Comparison of ENCODE assay signal across 21 cellular contexts in genomic region chr5:132335402-132335801, GRCh38. TPM values are rescaled to one million over a fixed set of nuclear protein-coding genes. Genes with fewer than 3 reads are reported as not detected.
DNase-seq lines count a peak whose midpoint lies in the region; ATAC-seq, FAIRE-seq and TF ChIP-seq lines count a peak whose summit lies in the region.
"Had no signal": no experiment of that assay in that cellular context is flagged by ENCODE, and none has a peak within 500 bp of the region (broad histone marks: within the 10 kb centered on the region; RNA-seq: fewer than 3 reads in every experiment).

No MANE protein-coding gene starts in this region.

- FAIRE-seq in HepG2 (lab: Jason Lieb, UNC) (no peak), H54 (lab: Jason Lieb, UNC) (no peak)
- FAIRE-seq: A549, GM12878, H1, K562 had no signal

- in situ Hi-C loops in HepG2 (cut with HindIII; ENCODE audit: extremely low pct_ligation_motif_present, low pct_unique_long_range_greater_than_20kb): no loop called here

- TF ChIP-seq CTCF in PC-3 (conservative IDR thresholded peaks at IDR 0.05; ENCODE audit: low read depth, low read length) (no peak), HepG2 (CRISPR knock-in tag; IDR thresholded peaks at IDR 0.05) (no peak), nephron (IDR thresholded peaks at IDR 0.05; ENCODE audit: unreplicated experiment in 3 of 3) (no peak), BE2C (IDR thresholded peaks at IDR 0.05; ENCODE audit: low read depth, low read length) (no peak)

- H3K9ac ChIP-seq in PC-3 (ENCODE audit: low read length) (no peak overlapping the region), HepG2 (ENCODE audit: insufficient read depth, low read depth, low read length) (no peak overlapping the region)
- H3K9ac ChIP-seq: BLaER1 had no signal

- TF ChIP-seq POLR2A in HepG2 (IDR thresholded peaks at IDR 0.05; ENCODE audit: insufficient read depth in 1 of 2, low read depth in 2 of 2, low read length in 2 of 2): no peak
- TF ChIP-seq POLR2A in H54 (IDR thresholded peaks at IDR 0.05; ENCODE audit: low read depth, low read length): no peak

- CTCF ChIA-PET in PC-3 (lab: Charles Lee): no interaction called here
- CTCF ChIA-PET in HepG2 (lab: Yijun Ruan, JAX; ENCODE audit: low intra/inter-chr PET ratio, low total read pairs): no interaction called here

- H3K27me3 ChIP-seq in PC-3 (ENCODE audit: low read length) (no peaks in the 10 kb centered on the region), HepG2 (ENCODE audit: control insufficient read depth in 1 of 2, insufficient read depth in 2 of 2, low read length in 2 of 2) (no peaks in the 10 kb centered on the region), BE2C (no peaks in the 10 kb centered on the region)
- H3K27me3 ChIP-seq: BLaER1 had no signal

- H3K9me3 ChIP-seq in PC-3 (ENCODE audit: low read length) (no peaks in the 10 kb centered on the region), HepG2 (ENCODE audit: low read length) (no peaks in the 10 kb centered on the region), BE2C (no peaks in the 10 kb centered on the region)
- H3K9me3 ChIP-seq: A549, BLaER1, HAP-1 had no signal

- H3K27ac ChIP-seq in PC-3 (ENCODE audit: low read length) (peak overlapping the region; percentile 56), epithelial cell of prostate (peak overlapping the region; percentile 45), HepG2 (ENCODE audit: extremely low read length, insufficient read depth, low read length) (no peak overlapping the region)
- H3K27ac ChIP-seq: A549, BLaER1, HL-60 had no signal

- no TSS peak for BruUV-seq in PC-3 (replicated peaks; lab: Mats Ljungman, UMichigan)
- BruUV-seq in HepG2 (replicated peaks; lab: Mats Ljungman, UMichigan): no TSS peak

- no peak overlapping the region for H3K4me3 ChIP-seq in PC-3 (ENCODE audit: low read length)
- H3K4me3 ChIP-seq in HepG2 (replicated peaks in 1 of 3; ENCODE audit: insufficient read depth in 1 of 3, low read depth in 2 of 3, low read length in 3 of 3): no peak overlapping the region
- no peak overlapping the region for H3K4me3 ChIP-seq in BE2C (ENCODE audit: low read depth, low read length)
- H3K4me3 ChIP-seq: A549, BLaER1, GM12878, HAP-1, K562 had no signal

- peaks cover 11% of the 10 kb centered on the region for H3K4me1 ChIP-seq in PC-3 (ENCODE audit: insufficient read depth, low read length)
- H3K4me1 ChIP-seq in HepG2 (ENCODE audit: insufficient read depth, low read length): peaks cover 28% of the 10 kb centered on the region
- H3K4me1 ChIP-seq in BE2C: no peaks in the 10 kb centered on the region
- H3K4me1 ChIP-seq: HAP-1 had no signal

- DNase-seq in PC-3 (no peak), epithelial cell of prostate (ENCODE audit: low read depth, low spot score) (no peak), HepG2 (ENCODE audit: low spot score) (no peak), H54 (ENCODE audit: insufficient read length, low spot score) (no peak), pons (ENCODE audit: low spot score) (no peak), BE2C (no peak)
- DNase-seq: AML-193, DND-41, EL had no signal

- peaks cover 2% of the 10 kb centered on the region for H3K4me1 Mint-ChIP-seq in nephron
- H3K4me1 Mint-ChIP-seq: CD14-positive monocyte had no signal

- H3K9me3 Mint-ChIP-seq in nephron: no peaks in the 10 kb centered on the region
- H3K9me3 Mint-ChIP-seq: CD14-positive monocyte; CD4-positive, alpha-beta memory T cell had no signal

- H4K20me1 ChIP-seq in PC-3 (ENCODE audit: low read length) (no peaks in the 10 kb centered on the region), HepG2 (ENCODE audit: insufficient read depth, low read length) (no peaks in the 10 kb centered on the region)
- H4K20me1 ChIP-seq: BLaER1 had no signal

- no peak for ATAC-seq in PC-3
- no peak for ATAC-seq in HepG2
- no peak for ATAC-seq in GM18909 (IDR thresholded peaks at IDR 0.05; ENCODE audit: poor library complexity, unreplicated experiment)
- ATAC-seq: K562 had no signal

- H3K9me2 ChIP-seq in PC-3 (replicated peaks; ENCODE audit: low read length): no peaks in the 10 kb centered on the region

- no peak overlapping the region for H3K4me3 Mint-ChIP-seq in nephron
- H3K4me3 Mint-ChIP-seq: CD14-positive monocyte; CD4-positive, alpha-beta memory T cell had no signal

- POLR2A ChIA-PET in PC-3 (lab: Charles Lee; ENCODE audit: unreplicated experiment): no interaction called here
- POLR2A ChIA-PET in HepG2 (lab: Yijun Ruan, JAX): no interaction called here

- H3K79me2 ChIP-seq in PC-3 (ENCODE audit: low read length): no peaks in the 10 kb centered on the region
- H3K79me2 ChIP-seq in HepG2 (ENCODE audit: insufficient read depth, low read length): no peaks in the 10 kb centered on the region

- intact Hi-C loops in PC-3 (cut with micrococcal nuclease): no loop called here
- intact Hi-C loops in HepG2 (cut with micrococcal nuclease; ENCODE audit: unreplicated experiment): no loop called here

- TF ChIP-seq RAD21 in HepG2 (CRISPR knock-in tag; IDR thresholded peaks at IDR 0.05): no peak

- no peaks in the 10 kb centered on the region for H3F3A ChIP-seq in PC-3 (ENCODE audit: low read length, unreplicated experiment)

- H2AFZ ChIP-seq in PC-3 (ENCODE audit: low read length): no peak overlapping the region
- H2AFZ ChIP-seq in HepG2 (ENCODE audit: low read length): no peak overlapping the region

- H3K36me3 ChIP-seq in PC-3 (ENCODE audit: low read depth, low read length) (no peaks in the 10 kb centered on the region), HepG2 (replicated peaks in 1 of 2; ENCODE audit: control insufficient read depth in 1 of 2, insufficient read depth in 2 of 2, low read length in 2 of 2) (no peaks in the 10 kb centered on the region), BE2C (no peaks in the 10 kb centered on the region)
- H3K36me3 ChIP-seq: BLaER1, HAP-1 had no signal

- no peaks in the 10 kb centered on the region for H3K27me3 Mint-ChIP-seq in nephron (ENCODE audit: low read depth)
- H3K27me3 Mint-ChIP-seq: CD4-positive, alpha-beta memory T cell had no signal

- TF ChIP-seq EP300 in HepG2 (IDR thresholded peaks at IDR 0.05; ENCODE audit: low read depth in 2 of 2, low read length in 2 of 2) (no peak), HepG2 (CRISPR knock-in tag; IDR thresholded peaks at IDR 0.05; ENCODE audit: borderline replicate concordance) (no peak)

- no peak overlapping the region for H3K4me2 ChIP-seq in PC-3 (ENCODE audit: low read length)
- H3K4me2 ChIP-seq in HepG2 (ENCODE audit: low read depth, low read length): no peak overlapping the region
- H3K4me2 ChIP-seq: A549, BLaER1 had no signal

- peak overlapping the region in 2 of 3 experiments; percentile 27 to 82 for H3K27ac Mint-ChIP-seq in nephron
- H3K27ac Mint-ChIP-seq: CD4-positive, alpha-beta memory T cell had no signal

- peaks cover 32% of the 10 kb centered on the region for H3K36me3 Mint-ChIP-seq in nephron (ENCODE audit: low read depth)

RNA-seq across cellular contexts. Expression of gene SLC22A5, which starts 34.1 kb away (rescaled TPM):
- total RNA-seq in PC-3 (2014; rRNA removed): 8.2 and 21.8 TPM in 2 replicates
- 4.0 and 7.1 TPM in 2 replicates for total RNA-seq in HepG2 (2016; rRNA removed; fragmentation: Illumina TruSeq; extraction: Trizol)
- total RNA-seq in HepG2 (2016; cell fraction: cytosol; rRNA removed; fragmentation: Illumina TruSeq; extraction: Trizol; ENCODE audit: low read depth): 1.7 and 1.8 TPM in 2 replicates
- total RNA-seq in HepG2 (2016; cell fraction: insoluble cytoplasmic fraction; rRNA removed; fragmentation: Illumina TruSeq; extraction: Trizol): 2.8 and 7.3 TPM in 2 replicates
- 4.9 and 5.0 TPM in 2 replicates for total RNA-seq in HepG2 (2016; cell fraction: membrane; rRNA removed; fragmentation: Illumina TruSeq; extraction: Trizol)
- 9.2 and 10.1 TPM in 2 replicates for total RNA-seq in HepG2 (2016; cell fraction: nucleus; rRNA removed; fragmentation: Illumina TruSeq; extraction: Trizol)
- polyA plus RNA-seq in HepG2 (2011; rRNA removed): 15.1 and 17.1 TPM in 2 replicates
- polyA plus RNA-seq in HepG2 (2011; cell fraction: cytosol; rRNA removed): 9.8 and 10.8 TPM in 2 replicates
- 31.0 and 32.0 TPM in 2 replicates for polyA plus RNA-seq in HepG2 (2011; cell fraction: nucleus; rRNA removed)
- polyA plus RNA-seq in HepG2 (2012): 4.3 and 4.5 TPM in 2 replicates
- polyA plus RNA-seq in HepG2 (2016; cell fraction: cytosol; fragmentation: Illumina TruSeq; extraction: Trizol; ENCODE audit: low read depth): 1.2 and 1.3 TPM in 2 replicates
- 3.2 and 3.9 TPM in 2 replicates for polyA plus RNA-seq in HepG2 (2016; cell fraction: insoluble cytoplasmic fraction; fragmentation: Illumina TruSeq; extraction: Trizol; ENCODE audit: low read depth)
- polyA plus RNA-seq in HepG2 (2016; cell fraction: membrane; fragmentation: Illumina TruSeq; extraction: Trizol; ENCODE audit: low read depth): 2.6 TPM in 2 replicates
- 16.4 and 21.5 TPM in 2 replicates for polyA plus RNA-seq in HepG2 (2016; cell fraction: nucleus; fragmentation: Illumina TruSeq; extraction: Trizol; ENCODE audit: insufficient read depth, low read depth)
- polyA minus RNA-seq in HepG2 (2011; rRNA and poly(A)+ RNA removed; ENCODE audit: low replicate concordance): 40.2 and 159 TPM in 2 replicates
- polyA minus RNA-seq in HepG2 (2011; cell fraction: cytosol; rRNA and poly(A)+ RNA removed): 4.4 and 5.1 TPM in 2 replicates
- 10.6 and 10.7 TPM in 2 replicates for polyA minus RNA-seq in HepG2 (2011; cell fraction: nucleus; rRNA and poly(A)+ RNA removed)
- polyA plus RNA-seq in BE2C (2012; ENCODE audit: insufficient read depth, insufficient read length, low read depth): 13.7 TPM

RNA-seq across cellular contexts. Expression of gene SLC22A4, which starts 41.2 kb away (rescaled TPM):
- total RNA-seq in PC-3 (2014; rRNA removed): 2.2 and 3.4 TPM in 2 replicates
- 0.62 and 0.83 TPM in 2 replicates for total RNA-seq in HepG2 (2016; rRNA removed; fragmentation: Illumina TruSeq; extraction: Trizol)
- total RNA-seq in HepG2 (2016; cell fraction: cytosol; rRNA removed; fragmentation: Illumina TruSeq; extraction: Trizol; ENCODE audit: low read depth): 0.20 and 0.26 TPM in 2 replicates
- total RNA-seq in HepG2 (2016; cell fraction: insoluble cytoplasmic fraction; rRNA removed; fragmentation: Illumina TruSeq; extraction: Trizol): 0.34 and 0.93 TPM in 2 replicates
- total RNA-seq in HepG2 (2016; cell fraction: membrane; rRNA removed; fragmentation: Illumina TruSeq; extraction: Trizol): 0.59 and 0.99 TPM in 2 replicates
- total RNA-seq in HepG2 (2016; cell fraction: nucleus; rRNA removed; fragmentation: Illumina TruSeq; extraction: Trizol): 0.99 and 1.1 TPM in 2 replicates
- polyA plus RNA-seq in HepG2 (2011; rRNA removed): 0.33 and 0.56 TPM in 2 replicates
- polyA plus RNA-seq in HepG2 (2011; cell fraction: cytosol; rRNA removed): 0.31 and 0.35 TPM in 2 replicates
- 0.64 and 0.88 TPM in 2 replicates for polyA plus RNA-seq in HepG2 (2011; cell fraction: nucleus; rRNA removed)
- polyA plus RNA-seq in HepG2 (2012): 0.19 and 0.25 TPM in 2 replicates
- polyA plus RNA-seq in HepG2 (2016; cell fraction: cytosol; fragmentation: Illumina TruSeq; extraction: Trizol; ENCODE audit: low read depth): 0.12 and 0.36 TPM in 2 replicates
- polyA plus RNA-seq in HepG2 (2016; cell fraction: insoluble cytoplasmic fraction; fragmentation: Illumina TruSeq; extraction: Trizol; ENCODE audit: low read depth): 0.29 and 0.41 TPM in 2 replicates
- 0.29 and 0.35 TPM in 2 replicates for polyA plus RNA-seq in HepG2 (2016; cell fraction: membrane; fragmentation: Illumina TruSeq; extraction: Trizol; ENCODE audit: low read depth)
- 1.0 and 1.9 TPM in 2 replicates for polyA plus RNA-seq in HepG2 (2016; cell fraction: nucleus; fragmentation: Illumina TruSeq; extraction: Trizol; ENCODE audit: insufficient read depth, low read depth)
- 0.94 and 9.4 TPM in 2 replicates for polyA minus RNA-seq in HepG2 (2011; rRNA and poly(A)+ RNA removed; ENCODE audit: low replicate concordance)
- 0.79 TPM in 1 of 2 replicates, not detected in the other for polyA minus RNA-seq in HepG2 (2011; cell fraction: cytosol; rRNA and poly(A)+ RNA removed)
- polyA minus RNA-seq in HepG2 (2011; cell fraction: nucleus; rRNA and poly(A)+ RNA removed): 1.5 and 1.8 TPM in 2 replicates
- 0.97 TPM for polyA plus RNA-seq in BE2C (2012; ENCODE audit: insufficient read depth, insufficient read length, low read depth)
- total RNA-seq: G401 had no signal
- polyA plus RNA-seq: CD4-positive, alpha-beta memory T cell had no signal
